In genomic region chr20:33668087-33668790, GRCh38 we compare ENCODE assay signal across 1 cellular context.
TF ChIP-seq lines count a peak whose summit lies in the region.

No MANE protein-coding gene starts in this region.

TF ChIP-seq in HepG2, 621 proteins besides CTCF, POLR2A, EP300 and RAD21 (continued from another document and continues in another):
- TF ChIP-seq ZBTB43 (CRISPR knock-in tag; conservative IDR thresholded peaks at IDR 0.05) (no peak), PHF8 (CRISPR knock-in tag; IDR thresholded peaks at IDR 0.05) (peak; percentile 42; the same call in 1 of the 2 replicates), FOXC1 (CRISPR knock-in tag; IDR thresholded peaks at IDR 0.05; ENCODE audit: borderline replicate concordance) (no peak), ZSCAN25 (CRISPR knock-in tag; IDR thresholded peaks at IDR 0.05) (peak; percentile 26; the same call in 1 of the 2 replicates), ZNF550 (CRISPR knock-in tag; IDR thresholded peaks at IDR 0.05; ENCODE audit: borderline replicate concordance) (no peak), ZHX1 (CRISPR knock-in tag; IDR thresholded peaks at IDR 0.05; ENCODE audit: low read depth) (peak; percentile 86; the same call in 1 of the 2 replicates), HBP1 (CRISPR knock-in tag; IDR thresholded peaks at IDR 0.05; ENCODE audit: low read depth) (no peak), ZNF781 (CRISPR knock-in tag; IDR thresholded peaks at IDR 0.05; ENCODE audit: borderline replicate concordance, not compliant biosample characterization) (no peak), MTF2 (CRISPR knock-in tag; IDR thresholded peaks at IDR 0.05; ENCODE audit: borderline replicate concordance) (no peak), NCOA1 (CRISPR knock-in tag; IDR thresholded peaks at IDR 0.05) (no peak), ZNF768 (CRISPR knock-in tag; IDR thresholded peaks at IDR 0.05) (no peak), NONO (IDR thresholded peaks at IDR 0.05) (no peak), NONO (CRISPR knock-in tag; conservative IDR thresholded peaks at IDR 0.05) (0 out of 2 replicates have a peak, but pooled peaks have one; percentile 52), JUNB (CRISPR knock-in tag; IDR thresholded peaks at IDR 0.05; ENCODE audit: borderline replicate concordance) (no peak), PHF21A (CRISPR knock-in tag; IDR thresholded peaks at IDR 0.05) (no peak), SNAPC5 (CRISPR knock-in tag; IDR thresholded peaks at IDR 0.05; ENCODE audit: borderline replicate concordance) (no peak), POGK (CRISPR knock-in tag; conservative IDR thresholded peaks at IDR 0.05) (no peak), MIER2 (CRISPR knock-in tag; IDR thresholded peaks at IDR 0.05) (no peak), YEATS2 (CRISPR knock-in tag; IDR thresholded peaks at IDR 0.05; ENCODE audit: borderline replicate concordance) (no peak), CEBPZ (IDR thresholded peaks at IDR 0.05; ENCODE audit: low read length) (no peak), ZNF317 (CRISPR knock-in tag; IDR thresholded peaks at IDR 0.05) (no peak), TERF1 (CRISPR knock-in tag; IDR thresholded peaks at IDR 0.05) (no peak), PRDM15 (CRISPR knock-in tag; IDR thresholded peaks at IDR 0.05) (no peak), ZMYM4 (CRISPR knock-in tag; IDR thresholded peaks at IDR 0.05) (peak; percentile 76), YEATS4 (CRISPR knock-in tag; IDR thresholded peaks at IDR 0.05; ENCODE audit: borderline replicate concordance) (no peak), ZFP36L1 (CRISPR knock-in tag; IDR thresholded peaks at IDR 0.05) (no peak), STAT6 (CRISPR knock-in tag; IDR thresholded peaks at IDR 0.05; ENCODE audit: borderline replicate concordance) (no peak), KMT2B (CRISPR knock-in tag; IDR thresholded peaks at IDR 0.05) (no peak), ZSCAN20 (CRISPR knock-in tag; IDR thresholded peaks at IDR 0.05; ENCODE audit: borderline replicate concordance) (no peak), TRIM24 (CRISPR knock-in tag; IDR thresholded peaks at IDR 0.05) (no peak), NFE2L2 (IDR thresholded peaks at IDR 0.05; ENCODE audit: low read length) (no peak), ZNF607 (CRISPR knock-in tag; IDR thresholded peaks at IDR 0.05; ENCODE audit: borderline replicate concordance) (peak; percentile 49; the same call in 1 of the 2 replicates), TFDP2 (CRISPR knock-in tag; IDR thresholded peaks at IDR 0.05) (no peak), BCL3 (CRISPR knock-in tag; IDR thresholded peaks at IDR 0.05) (no peak; the same call in 1 of the 2 replicates), KMT2A (CRISPR knock-in tag; IDR thresholded peaks at IDR 0.05) (no peak), ETV6 (CRISPR knock-in tag; conservative IDR thresholded peaks at IDR 0.05) (no peak), NFRKB (IDR thresholded peaks at IDR 0.05) (no peak), LCORL (IDR thresholded peaks at IDR 0.05) (no peak), LCORL (CRISPR knock-in tag; IDR thresholded peaks at IDR 0.05) (no peak)
